In genomic region chr1:155801149-155801548, GRCh38 we compare ENCODE assay signal across 13 cellular contexts. TPM values are rescaled to one million over a fixed set of nuclear protein-coding genes. Genes with fewer than 3 reads are reported as not detected.
A peak's percentile ranks its signal among the peaks of the same experiment; 100 is the strongest.
DNase-seq lines count a peak whose midpoint lies in the region; ATAC-seq and TF ChIP-seq lines count a peak whose summit lies in the region.
"Had no signal": no experiment of that assay in that cellular context is flagged by ENCODE, and none has a peak within 500 bp of the region (broad histone marks: within the 10 kb centered on the region; RNA-seq: fewer than 3 reads in every experiment).

No MANE protein-coding gene starts in this region.

- H3K4me3 Mint-ChIP-seq in activated T-helper 1 cell treated with anti-CD3 and anti-CD28 coated beads, Interleukin-12 subunit alpha, Interleukin-12 subunit beta, Interleukin-2, Interleukin-4 antibody, amounts not matched to agents 30 ng/mL and 10 ng/mL and 1 ng/mL, durations not matched to agents 14 hours and 24 hours and 36 hours = no peak overlapping the region
- H3K4me3 Mint-ChIP-seq: immature natural killer cell had no signal

- no peaks in the 10 kb centered on the region for H3K9me3 Mint-ChIP-seq in activated T-helper 1 cell treated with anti-CD3 and anti-CD28 coated beads, Interleukin-12 subunit alpha, Interleukin-12 subunit beta, Interleukin-2, Interleukin-4 antibody, amounts not matched to agents 30 ng/mL and 10 ng/mL and 1 ng/mL, durations not matched to agents 14 hours and 24 hours and 36 hours
- H3K9me3 Mint-ChIP-seq: immature natural killer cell had no signal

- H3K36me3 Mint-ChIP-seq in activated T-helper 1 cell treated with anti-CD3 and anti-CD28 coated beads, Interleukin-12 subunit alpha, Interleukin-12 subunit beta, Interleukin-2, Interleukin-4 antibody, amounts not matched to agents 30 ng/mL and 10 ng/mL and 1 ng/mL, durations not matched to agents 14 hours and 24 hours and 36 hours (ENCODE audit: low read depth) = peaks cover 36% of the 10 kb centered on the region

- H3K36me3 ChIP-seq in BE2C = peaks cover 41% of the 10 kb centered on the region

- TF ChIP-seq CTCF in AG09319 (IDR thresholded peaks at IDR 0.05; ENCODE audit: low read depth, low read length) = no peak
- no peak for TF ChIP-seq CTCF in fibroblast of the aortic adventitia (IDR thresholded peaks at IDR 0.05; ENCODE audit: insufficient read depth, low read length)
- TF ChIP-seq CTCF in BE2C (IDR thresholded peaks at IDR 0.05; ENCODE audit: low read depth, low read length) = no peak

- peak overlapping the region; percentile 15 for H3K27ac Mint-ChIP-seq in activated T-helper 1 cell treated with anti-CD3 and anti-CD28 coated beads, Interleukin-12 subunit alpha, Interleukin-12 subunit beta, Interleukin-2, Interleukin-4 antibody, amounts not matched to agents 30 ng/mL and 10 ng/mL and 1 ng/mL, durations not matched to agents 14 hours and 24 hours and 36 hours
- H3K27ac Mint-ChIP-seq: immature natural killer cell had no signal

- intact Hi-C loops in activated T-helper 1 cell treated with anti-CD3 and anti-CD28 coated beads, Interleukin-12 subunit alpha, Interleukin-12 subunit beta, Interleukin-2, Interleukin-4 antibody, amounts not matched to agents 30 ng/mL and 10 ng/mL and 1 ng/mL, durations not matched to agents 14 hours and 24 hours and 36 hours (cut with micrococcal nuclease) = no loop called here

- no peaks in the 10 kb centered on the region for H3K27me3 ChIP-seq in BE2C

- no peaks in the 10 kb centered on the region for H3K9me3 ChIP-seq in BE2C

- ATAC-seq in HG03342 (IDR thresholded peaks at IDR 0.05; ENCODE audit: unreplicated experiment) = no peak

- DNase-seq in AG09319 (ENCODE audit: extremely low read depth, low read depth) (peak; percentile 3), HS-27A (ENCODE audit: low read depth) (peak; percentile 20), fibroblast of the aortic adventitia (ENCODE audit: low read depth) (peak; percentile 36), T-helper 2 cell (no peak), retina (no peak), BE2C (no peak)
- DNase-seq in activated T-helper 1 cell treated with anti-CD3 and anti-CD28 coated beads, Interleukin-12 subunit alpha, Interleukin-12 subunit beta, Interleukin-2, Interleukin-4 antibody, amounts not matched to agents 30 ng/mL and 10 ng/mL and 1 ng/mL, durations not matched to agents 14 hours and 24 hours and 36 hours (ENCODE audit: low spot score) = no peak
- DNase-seq: activated effector memory CD4-positive, alpha-beta T cell treated with Interleukin-2 at 50 U/mL for 16 hours; immature natural killer cell; NCI-H1436 treated with DMSO at 0.1 percent for 48 hours; NCI-H526 treated with DMSO at 0.1 percent for 48 hours; Right ventricle myocardium superior had no signal

- H3K27me3 Mint-ChIP-seq in activated T-helper 1 cell treated with anti-CD3 and anti-CD28 coated beads, Interleukin-12 subunit alpha, Interleukin-12 subunit beta, Interleukin-2, Interleukin-4 antibody, amounts not matched to agents 30 ng/mL and 10 ng/mL and 1 ng/mL, durations not matched to agents 14 hours and 24 hours and 36 hours (ENCODE audit: insufficient read depth) = no peaks in the 10 kb centered on the region

- 0 out of 2 replicates have a peak, but pooled peaks cover 3% of the 10 kb centered on the region for H3K4me1 ChIP-seq in BE2C

- H3K4me3 ChIP-seq in fibroblast of the aortic adventitia (ENCODE audit: low read depth, low read length) (no peak overlapping the region), BE2C (ENCODE audit: low read depth, low read length) (no peak overlapping the region)

- no peaks in the 10 kb centered on the region for H3K4me1 Mint-ChIP-seq in activated T-helper 1 cell treated with anti-CD3 and anti-CD28 coated beads, Interleukin-12 subunit alpha, Interleukin-12 subunit beta, Interleukin-2, Interleukin-4 antibody, amounts not matched to agents 30 ng/mL and 10 ng/mL and 1 ng/mL, durations not matched to agents 14 hours and 24 hours and 36 hours (ENCODE audit: low read depth)
- H3K4me1 Mint-ChIP-seq: immature natural killer cell had no signal

RNA-seq across cellular contexts. Expression of gene GON4L, which starts 55.9 kb away (rescaled TPM):
- total RNA-seq in activated T-helper 1 cell treated with anti-CD3 and anti-CD28 coated beads, Interleukin-12 subunit alpha, Interleukin-12 subunit beta, Interleukin-2, Interleukin-4 antibody, amounts not matched to agents 30 ng/mL and 10 ng/mL and 1 ng/mL, durations not matched to agents 14 hours and 24 hours and 36 hours = 66.7 and 70.0 TPM in 2 replicates
- 39.9 and 50.0 TPM in 2 replicates for total RNA-seq in fibroblast of the aortic adventitia (ENCODE audit: low replicate concordance)
- polyA plus RNA-seq in BE2C (2012; ENCODE audit: insufficient read depth, insufficient read length, low read depth) = 45.4 TPM

RNA-seq across cellular contexts. Expression of gene SYT11, which starts 58.2 kb away (rescaled TPM):
- 25.7 and 26.8 TPM in 2 replicates for total RNA-seq in activated T-helper 1 cell treated with anti-CD3 and anti-CD28 coated beads, Interleukin-12 subunit alpha, Interleukin-12 subunit beta, Interleukin-2, Interleukin-4 antibody, amounts not matched to agents 30 ng/mL and 10 ng/mL and 1 ng/mL, durations not matched to agents 14 hours and 24 hours and 36 hours
- total RNA-seq in fibroblast of the aortic adventitia (ENCODE audit: low replicate concordance) = 19.5 and 48.6 TPM in 2 replicates
- polyA plus RNA-seq in BE2C (2012; ENCODE audit: insufficient read depth, insufficient read length, low read depth) = 98.1 TPM

Comparison
In these comparisons a context has a peak if more than half of its experiments do, and no peak if none do; other contexts are left out.
1. DNase-seq: peak in AG09319 (single experiment), HS-27A (single experiment) and fibroblast of the aortic adventitia (single experiment); none in activated T-helper 1 cell treated with anti-CD3 and anti-CD28 coated beads, Interleukin-12 subunit alpha, Interleukin-12 subunit beta, Interleukin-2, Interleukin-4 antibody, amounts not matched to agents 30 ng/mL and 10 ng/mL and 1 ng/mL, durations not matched to agents 14 hours and 24 hours and 36 hours (single experiment), T-helper 2 cell (0 of 5), retina (single experiment) and BE2C (single experiment).